ENCODE assay signal across 17 cellular contexts in the genomic region with DNA sequence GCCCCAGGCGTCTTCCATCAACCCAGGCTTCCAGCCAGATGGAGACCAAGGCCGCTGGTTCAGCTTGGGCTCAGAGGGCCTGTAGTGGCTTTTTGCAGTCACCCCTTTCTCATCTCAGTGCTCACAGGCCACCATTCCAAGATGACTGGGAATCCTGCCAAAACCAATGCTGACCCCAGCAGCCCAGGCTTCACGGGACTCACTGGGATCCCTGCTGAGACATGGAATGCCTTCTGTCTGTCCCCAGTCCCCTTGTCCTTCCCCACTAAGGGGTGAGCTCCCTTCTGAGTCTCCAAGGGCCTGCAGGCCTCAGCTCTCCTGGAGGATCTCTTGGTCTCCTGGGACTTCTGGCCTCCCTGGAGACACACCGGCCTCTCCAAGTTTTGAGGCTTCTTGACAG.
A peak's percentile ranks its signal among the peaks of the same experiment; 100 is the strongest.
DNase-seq lines count a peak whose midpoint lies in the region; ATAC-seq and TF ChIP-seq lines count a peak whose summit lies in the region.
"Had no signal": no experiment of that assay in that cellular context is flagged by ENCODE, and none has a peak within 500 bp of the region (broad histone marks: within the 10 kb centered on the region; RNA-seq: fewer than 3 reads in every experiment).

No MANE protein-coding gene starts in this region.

- no peaks in the 10 kb centered on the region for H3K36me3 Mint-ChIP-seq in type B pancreatic cell
- H3K36me3 Mint-ChIP-seq: CD8-positive, alpha-beta T cell had no signal

- H3K27me3 Mint-ChIP-seq in type B pancreatic cell = peaks cover 25% of the 10 kb centered on the region

- TF ChIP-seq POLR2A in gastrocnemius medialis (IDR thresholded peaks at IDR 0.05) = no peak

- no peaks in the 10 kb centered on the region for H3K36me3 ChIP-seq in BE2C
- no peaks in the 10 kb centered on the region for H3K36me3 ChIP-seq in gastrocnemius medialis
- H3K36me3 ChIP-seq: SJCRH30 had no signal

- H3K27ac Mint-ChIP-seq in type B pancreatic cell = no peak overlapping the region
- H3K27ac Mint-ChIP-seq: CD8-positive, alpha-beta T cell had no signal

- no peaks in the 10 kb centered on the region for H3K4me1 ChIP-seq in BE2C
- H3K4me1 ChIP-seq in gastrocnemius medialis = peaks cover 8 to 32% of the 10 kb centered on the region in 2 donors
- H3K4me1 ChIP-seq: SJCRH30 had no signal

- DNase-seq in BE2C = peak; percentile 16
- peak; percentile 44 for DNase-seq in EH (ENCODE audit: low read depth)
- peak; percentile 19 for DNase-seq in choroid plexus epithelial cell (ENCODE audit: low read depth)
- no peak for DNase-seq in gastrocnemius medialis
- DNase-seq in type B pancreatic cell (ENCODE audit: extremely low spot score, unreplicated experiment) = no peak
- DNase-seq in Ammon's horn (ENCODE audit: low spot score) = no peak
- DNase-seq: AML-193; CD8-positive, alpha-beta T cell; GF-D8; NCI-H1417 treated with DMSO at 0.1 percent for 48 hours; NCI-H1930; NCI-H2171; NCI-H69; PC-3; SJCRH30 had no signal

- intact Hi-C loops in gastrocnemius medialis (cut with DNase I; ENCODE audit: low total_unique reads) = no loop called here

- peak overlapping the region in 3 of 4 donors; percentile 67 to 85 (median 69) for H3K27ac ChIP-seq in gastrocnemius medialis
- H3K27ac ChIP-seq: HL-60, SJCRH30 had no signal

- H3K9me3 ChIP-seq in BE2C (no peaks in the 10 kb centered on the region), gastrocnemius medialis (no peaks in the 10 kb centered on the region)
- H3K9me3 ChIP-seq: SJCRH30 had no signal

- H3K4me1 Mint-ChIP-seq in type B pancreatic cell (ENCODE audit: unreplicated experiment) = no peaks in the 10 kb centered on the region

- no peak overlapping the region for H3K4me3 Mint-ChIP-seq in type B pancreatic cell
- H3K4me3 Mint-ChIP-seq: CD8-positive, alpha-beta T cell had no signal

- in situ Hi-C loops in gastrocnemius medialis (cut with MboI; ENCODE audit: low sequenced_read_pairs in 4 of 4) = no loop called here

- H3K9me3 Mint-ChIP-seq in type B pancreatic cell = no peaks in the 10 kb centered on the region
- H3K9me3 Mint-ChIP-seq: CD8-positive, alpha-beta T cell had no signal

- ATAC-seq in gastrocnemius medialis (no peak), HG03097 (IDR thresholded peaks at IDR 0.05; ENCODE audit: low FRiP score, unreplicated experiment) (no peak)
- ATAC-seq: CD8-positive, alpha-beta T cell; PC-3 had no signal

- H3K4me3 ChIP-seq in BE2C (ENCODE audit: low read depth, low read length) (no peak overlapping the region), choroid plexus epithelial cell (ENCODE audit: low read depth, low read length) (no peak overlapping the region), gastrocnemius medialis (no peak overlapping the region)
- H3K4me3 ChIP-seq: SJCRH30 had no signal

- H3K27me3 ChIP-seq in BE2C (no peaks in the 10 kb centered on the region), gastrocnemius medialis (no peaks in the 10 kb centered on the region)

- no peak for TF ChIP-seq CTCF in BE2C (IDR thresholded peaks at IDR 0.05; ENCODE audit: low read depth, low read length)
- no peak for TF ChIP-seq CTCF in choroid plexus epithelial cell (conservative IDR thresholded peaks at IDR 0.05; ENCODE audit: low read depth, low read length)
- TF ChIP-seq CTCF in gastrocnemius medialis (IDR thresholded peaks at IDR 0.05 in 4 of 5, conservative IDR thresholded peaks at IDR 0.05 in 1 of 5) = no peak
- no peak for TF ChIP-seq CTCF in type B pancreatic cell (conservative IDR thresholded peaks at IDR 0.05)

Comparison
In these comparisons a context has a peak if more than half of its experiments do, and no peak if none do; other contexts are left out.
1. DNase-seq: peak in BE2C (single experiment), EH (single experiment) and choroid plexus epithelial cell (single experiment); none in gastrocnemius medialis (0 of 2), type B pancreatic cell (single experiment) and Ammon's horn (single experiment).